In genomic region chr15:59218099-59218498, GRCh38 we compare ENCODE assay signal across 25 cellular contexts. TPM values are rescaled to one million over a fixed set of nuclear protein-coding genes. Genes with fewer than 3 reads are reported as not detected.
DNase-seq lines count a peak whose midpoint lies in the region; ATAC-seq, FAIRE-seq and TF ChIP-seq lines count a peak whose summit lies in the region.
"Had no signal": no experiment of that assay in that cellular context is flagged by ENCODE, and none has a peak within 500 bp of the region (broad histone marks: within the 10 kb centered on the region; RNA-seq: fewer than 3 reads in every experiment).

No MANE protein-coding gene starts in this region.

- H3K23ac ChIP-seq in mesenchymal stem cell (ENCODE audit: low read length in 2 of 2) = no peak overlapping the region

- H3K4ac ChIP-seq in mesenchymal stem cell (ENCODE audit: low read depth in 1 of 2, low read length in 2 of 2) = no peak overlapping the region

- H4K8ac ChIP-seq in mesenchymal stem cell (ENCODE audit: low read length) = no peak overlapping the region

- H3K79me1 ChIP-seq in mesenchymal stem cell (replicated peaks; ENCODE audit: low read length, poor library complexity, severe bottlenecking) = peaks cover 3% of the 10 kb centered on the region

- H2AFZ ChIP-seq in mesenchymal stem cell (ENCODE audit: low read depth, low read length) = no peak overlapping the region
- H2AFZ ChIP-seq: PC-9 had no signal

- no peak overlapping the region for H2BK120ac ChIP-seq in mesenchymal stem cell (ENCODE audit: low read depth, low read length)

- in situ Hi-C loops in transverse colon (cut with MboI; ENCODE audit: low pct_ligation_motif_present in 1 of 4, low pct_unique_long_range_greater_than_20kb in 1 of 4, low sequenced_read_pairs in 3 of 4) = loop anchor here in 1 of 4 donors (25.0 kb wide), 1 partner anchor 406 kb away; no protein-coding TSS in a partner anchor

- H3K4me1 ChIP-seq in mesenchymal stem cell (ENCODE audit: control insufficient read depth, insufficient read depth, low read depth, low read length) = peaks cover 4% of the 10 kb centered on the region
- no peaks in the 10 kb centered on the region for H3K4me1 ChIP-seq in right cardiac atrium (ENCODE audit: control insufficient read depth, insufficient read depth, low read length)
- peaks cover 0 to 5% (median 2%) of the 10 kb centered on the region in 4 donors for H3K4me1 ChIP-seq in transverse colon
- H3K4me1 ChIP-seq: BE2C, HAP-1 had no signal

- peaks cover 35 to 94% of the 10 kb centered on the region in 2 experiments for H3K36me3 ChIP-seq in mesenchymal stem cell (ENCODE audit: control insufficient read depth in 1 of 2, insufficient read depth in 2 of 2, low read depth in 1 of 2, low read length in 2 of 2)
- H3K36me3 ChIP-seq in transverse colon = peaks cover 0 to 18% (median 6%) of the 10 kb centered on the region in 4 donors
- H3K36me3 ChIP-seq: BE2C, HAP-1 had no signal

- ATAC-seq in right cardiac atrium (no peak), GM18870 (IDR thresholded peaks at IDR 0.05; ENCODE audit: unreplicated experiment) (no peak)
- ATAC-seq: K562 had no signal

- 94% methylated on average over 4 of the region's 4 CpGs for WGBS in mesenchymal stem cell
- 78% methylated on average over 4 of the region's 4 CpGs for WGBS in right cardiac atrium
- 92% methylated on average over 4 of the region's 4 CpGs; no CpG with 5 or more reads in 1 of the 2 donors for WGBS in transverse colon (ENCODE audit: low coverage in 1 of 2), 2 donors

- H4K91ac ChIP-seq in mesenchymal stem cell (ENCODE audit: low read length) = no peak overlapping the region

- H3K9me3 ChIP-seq in mesenchymal stem cell (ENCODE audit: control insufficient read depth, low read length) = no peaks in the 10 kb centered on the region
- H3K9me3 ChIP-seq in right cardiac atrium (ENCODE audit: control insufficient read depth, low read length) = no peaks in the 10 kb centered on the region
- H3K9me3 ChIP-seq in transverse colon = no peaks in the 10 kb centered on the region
- H3K9me3 ChIP-seq: BE2C, HAP-1, MG63, SJSA1 had no signal

- no peak overlapping the region for H2BK12ac ChIP-seq in mesenchymal stem cell (ENCODE audit: low read length in 2 of 2)

- intact Hi-C loops in right cardiac atrium (cut with DNase I) = no loop called here
- intact Hi-C loops in transverse colon (cut with DNase I; ENCODE audit: low total_unique reads) = no loop called here

- no peak overlapping the region for H3K27ac ChIP-seq in mesenchymal stem cell (ENCODE audit: low read length, poor library complexity, severe bottlenecking)
- H3K27ac ChIP-seq in right cardiac atrium (ENCODE audit: low read length) = no peak overlapping the region
- no peak overlapping the region for H3K27ac ChIP-seq in transverse colon
- H3K27ac ChIP-seq: PC-9, SJSA1 had no signal

- H2AK5ac ChIP-seq in mesenchymal stem cell (ENCODE audit: low read length, severe bottlenecking) = peak overlapping the region; percentile 74

- peak; percentile 46 for FAIRE-seq in GM12892 (lab: Jason Lieb, UNC)
- FAIRE-seq: HTR-8/SVneo, K562 had no signal

- TF ChIP-seq POLR2A in GM12892 (IDR thresholded peaks at IDR 0.05; ENCODE audit: low read depth, low read length) (no peak), transverse colon (IDR thresholded peaks at IDR 0.05) (no peak)

- H3K4me3 ChIP-seq in mesenchymal stem cell (ENCODE audit: insufficient read depth in 1 of 2, low read depth in 1 of 2, low read length in 2 of 2) = no peak overlapping the region
- no peak overlapping the region for H3K4me3 ChIP-seq in right cardiac atrium (ENCODE audit: low read length)
- no peak overlapping the region for H3K4me3 ChIP-seq in transverse colon
- H3K4me3 ChIP-seq: HAP-1, K562, MG63, PC-9, SJSA1 had no signal

- H3K9ac ChIP-seq in mesenchymal stem cell (ENCODE audit: low read length) = no peak overlapping the region

- TF ChIP-seq EP300 in transverse colon (IDR thresholded peaks at IDR 0.05; ENCODE audit: low read depth) = no peak

- H3K18ac ChIP-seq in mesenchymal stem cell (ENCODE audit: low read depth in 1 of 2, low read length in 2 of 2) = no peak overlapping the region

- H3K27me3 ChIP-seq in mesenchymal stem cell (ENCODE audit: control insufficient read depth in 1 of 2, insufficient read depth in 1 of 2, low read length in 2 of 2) (no peaks in the 10 kb centered on the region), right cardiac atrium (ENCODE audit: control insufficient read depth, insufficient read depth) (no peaks in the 10 kb centered on the region), transverse colon (no peaks in the 10 kb centered on the region)
- H3K27me3 ChIP-seq: MG63, SJSA1 had no signal

- H2BK5ac ChIP-seq in mesenchymal stem cell (ENCODE audit: low read depth, low read length, poor library complexity, severe bottlenecking) = no peak overlapping the region

- H3K4me2 ChIP-seq in mesenchymal stem cell (ENCODE audit: low read length, poor library complexity, severe bottlenecking) = no peak overlapping the region
- H3K4me2 ChIP-seq: PC-9 had no signal

- DNase-seq in GM12892 (ENCODE audit: insufficient read length) (no peak), dermis blood vessel endothelial cell (peak; percentile 93), mesenchymal stem cell (no peak), right cardiac atrium (no peak), transverse colon (no peak), GF-D8 (lab: John Stamatoyannopoulos, UW) (no peak)
- DNase-seq: BE2C; CD8-positive, alpha-beta memory T cell; GOT3; HFFc6; MG63; NCI-H2029; NCI-H2227 treated with DMSO at 0.1 percent for 48 hours; NCI-H526 treated with DMSO at 0.1 percent for 48 hours; PC-9; Right ventricle myocardium superior had no signal

- TF ChIP-seq CTCF in transverse colon (IDR thresholded peaks at IDR 0.05) = no peak

- no peak overlapping the region for H3K14ac ChIP-seq in mesenchymal stem cell (ENCODE audit: low read length in 2 of 2)

- H2BK15ac ChIP-seq in mesenchymal stem cell (ENCODE audit: low read depth, poor library complexity, severe bottlenecking) = no peak overlapping the region

RNA-seq across cellular contexts. Expression of gene LDHAL6B, which starts 11.5 kb away (rescaled TPM):
- polyA plus RNA-seq in GM12892 (2012; ENCODE audit: missing spikeins) = 1.00 TPM
- total RNA-seq in dermis blood vessel endothelial cell (not detected in 2 replicates), right cardiac atrium (not detected), transverse colon (not detected)
- not detected for polyA plus RNA-seq in mesenchymal stem cell (2013, experiment 1 of 2)
- polyA plus RNA-seq in mesenchymal stem cell (2013, experiment 2 of 2) = not detected
- polyA plus RNA-seq in right cardiac atrium = not detected
- total RNA-seq: CD8-positive, alpha-beta memory T cell; HFFc6; K562; LHCN-M2; NCI-H460; PC-9; Right ventricle myocardium superior; RPMI7951; SJSA1 had no signal
- polyA plus RNA-seq: CD14-positive monocyte; CD8-positive, alpha-beta memory T cell; K562 had no signal
